In genomic region chr20:9204979-9205378, GRCh38 we compare ENCODE assay signal across 26 cellular contexts.
"Had no signal": no experiment of that assay in that cellular context is flagged by ENCODE, and none has a peak within 500 bp of the region (broad histone marks: within the 10 kb centered on the region; RNA-seq: fewer than 3 reads in every experiment).

No MANE protein-coding gene starts in this region.

- H3K4me3 ChIP-seq: coronary artery, gastroesophageal sphincter, heart right ventricle, hepatocyte had no signal

- H3K9me3 ChIP-seq: gastroesophageal sphincter, heart right ventricle had no signal

- DNase-seq: activated B cell treated with CpG ODN at 0.5 μM for 24 hours; activated CD4-positive, alpha-beta T cell treated with anti-CD3 and anti-CD28 coated beads for 48 hours; activated CD4-positive, alpha-beta T cell treated with anti-CD3 and anti-CD28 coated beads, Interleukin-2, amount 50 U/mL, for 1 hour; activated CD4-positive, alpha-beta T cell treated with anti-CD3 and anti-CD28 coated beads, Interleukin-2, amount 50 U/mL, for 48 hours; activated CD8-positive, alpha-beta memory T cell treated with anti-CD3 and anti-CD28 coated beads for 24 hours; activated CD8-positive, alpha-beta T cell treated with anti-CD3 and anti-CD28 coated beads for 36 hours; activated effector memory CD4-positive, alpha-beta T cell treated with Interleukin-2 at 50 U/mL for 16 hours; activated gamma-delta T cell treated with Interleukin-2 at 50 U/mL for 16 hours; activated naive CD4-positive, alpha-beta T cell treated with anti-CD3 and anti-CD28 coated beads, Interleukin-2, amount 50 U/mL, for 16 hours; activated naive CD4-positive, alpha-beta T cell treated with Interleukin-2 at 50 U/mL for 16 hours; activated T-cell treated with anti-CD3 and anti-CD28 coated beads, Interleukin-2, amount 50 U/mL, for 4 hours; amniotic stem cell; anterior cingulate cortex; brain microvascular endothelial cell; dermis blood vessel endothelial cell; effector CD4-positive, alpha-beta T cell; effector memory CD8-positive, alpha-beta T cell; foreskin melanocyte; heart right ventricle; T-helper 17 cell; T1000; WERI-Rb-1 had no signal

- H3K36me3 ChIP-seq: brain microvascular endothelial cell, gastroesophageal sphincter, heart right ventricle, WERI-Rb-1 had no signal

- H3K27ac ChIP-seq: brain microvascular endothelial cell, coronary artery, epithelial cell of prostate, gastroesophageal sphincter, heart right ventricle, hepatocyte, WERI-Rb-1 had no signal

- H3K27me3 ChIP-seq: brain microvascular endothelial cell, gastroesophageal sphincter, heart right ventricle, hepatocyte had no signal
